In genomic region chrX:130902446-130902782, GRCh38 we compare ENCODE assay signal across 8 cellular contexts.
DNase-seq lines count a peak whose midpoint lies in the region; ATAC-seq and TF ChIP-seq lines count a peak whose summit lies in the region.

No MANE protein-coding gene starts in this region.

- DNase-seq in HCEC 1CT, result peak; percentile 32
- no peak for DNase-seq in WERI-Rb-1
- no peak for DNase-seq in iPS DF 6.9 (ENCODE audit: low read depth, low spot score)
- no peak for DNase-seq in SKM-1 (lab: John Stamatoyannopoulos, UW; ENCODE audit: unreplicated experiment)
- no peak for DNase-seq in NCI-H345 (lab: John Stamatoyannopoulos, UW)

- H3K27ac ChIP-seq in WERI-Rb-1 (peak overlapping the region; percentile 95), iPS DF 6.9 (ENCODE audit: low read length) (no peak overlapping the region), stomach smooth muscle (ENCODE audit: low read length) (no peak overlapping the region)

- H3K36me3 ChIP-seq in WERI-Rb-1, result no peaks in the 10 kb centered on the region
- no peaks in the 10 kb centered on the region for H3K36me3 ChIP-seq in iPS DF 6.9 (ENCODE audit: control insufficient read depth, insufficient read depth, low read length)
- no peaks in the 10 kb centered on the region for H3K36me3 ChIP-seq in stomach smooth muscle (ENCODE audit: control insufficient read depth in 2 of 2, insufficient read depth in 2 of 2, low read length in 2 of 2)

- H3K9me3 ChIP-seq in WERI-Rb-1 (ENCODE audit: severe bottlenecking) (no peaks in the 10 kb centered on the region), iPS DF 6.9 (ENCODE audit: control insufficient read depth, insufficient read depth, low read length) (no peaks in the 10 kb centered on the region), stomach smooth muscle (ENCODE audit: control insufficient read depth in 2 of 2, low read length in 2 of 2) (no peaks in the 10 kb centered on the region)

- H3K9ac ChIP-seq in stomach smooth muscle (ENCODE audit: low read length in 2 of 2), result peak overlapping the region in 1 of 2 donors; percentile 84

- H3K4me1 ChIP-seq in iPS DF 6.9 (ENCODE audit: control insufficient read depth, insufficient read depth, low read length) (no peaks in the 10 kb centered on the region), stomach smooth muscle (ENCODE audit: control insufficient read depth, insufficient read depth, low read length) (no peaks in the 10 kb centered on the region)

- no CpG with 5 or more reads among the region's 11 CpGs for WGBS in iPS DF 6.9 (ENCODE audit: insufficient coverage, insufficient read length)

- H3K27me3 ChIP-seq in WERI-Rb-1 (ENCODE audit: insufficient read depth, low read depth, severe bottlenecking) (peaks cover 4% of the 10 kb centered on the region), iPS DF 6.9 (ENCODE audit: control insufficient read depth, insufficient read depth, low read length) (no peaks in the 10 kb centered on the region), stomach smooth muscle (ENCODE audit: control insufficient read depth in 1 of 2, insufficient read depth in 2 of 2, low read length in 2 of 2) (peaks cover 0 to 2% of the 10 kb centered on the region in 2 donors)

- no peak for TF ChIP-seq CTCF in WERI-Rb-1 (IDR thresholded peaks at IDR 0.05; ENCODE audit: low read depth, low read length)

- ATAC-seq in HG02938 (IDR thresholded peaks at IDR 0.05; ENCODE audit: unreplicated experiment) (no peak), HG02678 (IDR thresholded peaks at IDR 0.05; ENCODE audit: unreplicated experiment) (no peak)

- peak overlapping the region; percentile 54 for H3K4me3 ChIP-seq in WERI-Rb-1 (ENCODE audit: low read depth, low read length)
- peak overlapping the region; percentile 96; the same call in 1 of the 2 replicates for H3K4me3 ChIP-seq in iPS DF 6.9 (ENCODE audit: low read length)
- H3K4me3 ChIP-seq in stomach smooth muscle (ENCODE audit: low read length in 2 of 2), result peak overlapping the region; percentile 67 to 73
